In genomic region chr3:58299839-58300516, GRCh38 we compare ENCODE assay signal across 8 cellular contexts. TPM values are rescaled to one million over a fixed set of nuclear protein-coding genes. Genes with fewer than 3 reads are reported as not detected.
DNase-seq lines count a peak whose midpoint lies in the region; ATAC-seq, FAIRE-seq and TF ChIP-seq lines count a peak whose summit lies in the region.

No MANE protein-coding gene starts in this region.

- H3K9me3 ChIP-seq in naive thymus-derived CD4-positive, alpha-beta T cell (ENCODE audit: control insufficient read depth in 2 of 3, low read length in 3 of 3) = no peaks in the 10 kb centered on the region

- TF ChIP-seq CTCF in chondrocyte (IDR thresholded peaks at IDR 0.05) = peak; percentile 93

- H3K36me3 ChIP-seq in naive thymus-derived CD4-positive, alpha-beta T cell (ENCODE audit: control insufficient read depth in 2 of 3, insufficient read depth in 3 of 3, low read length in 3 of 3) = no peaks in the 10 kb centered on the region

- peaks cover 2% of the 10 kb centered on the region for H3K36me3 Mint-ChIP-seq in chondrocyte (ENCODE audit: low read depth)
- peaks cover 0 to 6% (median 0%) of the 10 kb centered on the region in 5 donors for H3K36me3 Mint-ChIP-seq in naive thymus-derived CD4-positive, alpha-beta T cell

- ATAC-seq in naive thymus-derived CD4-positive, alpha-beta T cell = peak; percentile 38
- no peak for ATAC-seq in GM19452 (IDR thresholded peaks at IDR 0.05; ENCODE audit: unreplicated experiment)
- no peak for ATAC-seq in stimulated activated naive CD8-positive, alpha-beta T cell treated with anti-CD3 and anti-CD28 coated beads, Interleukin-15, Interleukin-2, amounts not matched to agents 100 U/mL and 50 U/mL, for 24 hours

- in situ Hi-C loops in KBM-7 (cut with MboI; ENCODE audit: low pct_unique_long_range_greater_than_20kb, low sequenced_read_pairs) = loop anchor here (10.0 to 25.0 kb wide), 2 partner anchors 115 to 237 kb away; partner anchors contain the start of gene ACOX2

- no peak overlapping the region for H3K4me3 Mint-ChIP-seq in chondrocyte (ENCODE audit: unreplicated experiment)
- H3K4me3 Mint-ChIP-seq in naive thymus-derived CD4-positive, alpha-beta T cell = no peak overlapping the region

- DNase-seq in CD1c-positive myeloid dendritic cell (ENCODE audit: extremely low spot score) (peak; percentile 40), KBM-7 (peak; percentile 24), chondrocyte (ENCODE audit: low spot score) (no peak), HEK293T (ENCODE audit: extremely low spot score) (no peak), H54 (ENCODE audit: insufficient read length, low spot score) (no peak)
- no peak for DNase-seq in naive thymus-derived CD4-positive, alpha-beta T cell
- no peak for DNase-seq in stimulated activated naive CD8-positive, alpha-beta T cell treated with anti-CD3 and anti-CD28 coated beads, Interleukin-15, Interleukin-2, amounts not matched to agents 100 U/mL and 50 U/mL, for 24 hours

- no peaks in the 10 kb centered on the region for H3K27me3 ChIP-seq in naive thymus-derived CD4-positive, alpha-beta T cell (ENCODE audit: control insufficient read depth in 2 of 2, insufficient read depth in 2 of 2, low read length in 2 of 2)

- intact Hi-C loops in naive thymus-derived CD4-positive, alpha-beta T cell (cut with micrococcal nuclease) = loop anchor here (1.0 kb wide), 1 partner anchor 113 kb away; no protein-coding TSS in a partner anchor

- H3K27me3 Mint-ChIP-seq in chondrocyte (ENCODE audit: low read depth) = peaks cover 8% of the 10 kb centered on the region
- H3K27me3 Mint-ChIP-seq in naive thymus-derived CD4-positive, alpha-beta T cell = peaks cover 20 to 28% (median 25%) of the 10 kb centered on the region in 5 donors

- no peaks in the 10 kb centered on the region for H3K4me1 Mint-ChIP-seq in chondrocyte (ENCODE audit: low read depth)
- H3K4me1 Mint-ChIP-seq in naive thymus-derived CD4-positive, alpha-beta T cell = peaks cover 0 to 1% (median 0%) of the 10 kb centered on the region in 7 donors

- CTCF ChIA-PET in naive thymus-derived CD4-positive, alpha-beta T cell (lab: Charles Lee) = interaction anchor here (0.6 to 1.4 kb wide), 2 partner anchors 112 to 196 kb away, joined by 3 to 5 read pairs; no protein-coding TSS in a partner anchor
- CTCF ChIA-PET in HEK293T (lab: Yijun Ruan, JAX) = interaction anchor here (0.6 to 3.0 kb wide), 7 partner anchors 34 to 185 kb away, joined by 3 to 14 read pairs (median 3); no protein-coding TSS in a partner anchor

- peaks cover 4% of the 10 kb centered on the region for H3K9me3 Mint-ChIP-seq in chondrocyte (ENCODE audit: low read depth)
- H3K9me3 Mint-ChIP-seq in naive thymus-derived CD4-positive, alpha-beta T cell = peaks cover 0 to 12% (median 4%) of the 10 kb centered on the region in 11 donors

- no peak overlapping the region for H3K4me3 ChIP-seq in naive thymus-derived CD4-positive, alpha-beta T cell (ENCODE audit: low read length)

- POLR2A ChIA-PET in naive thymus-derived CD4-positive, alpha-beta T cell (lab: Charles Lee) = no interaction called here
- POLR2A ChIA-PET in HEK293T (lab: Yijun Ruan, JAX) = no interaction called here

- no peak overlapping the region for H3K27ac ChIP-seq in naive thymus-derived CD4-positive, alpha-beta T cell (ENCODE audit: low read depth, low read length)

- no peaks in the 10 kb centered on the region for H3K4me1 ChIP-seq in naive thymus-derived CD4-positive, alpha-beta T cell (ENCODE audit: control insufficient read depth in 2 of 2, insufficient read depth in 2 of 2, low read length in 2 of 2)

- no peak for FAIRE-seq in H54 (lab: Jason Lieb, UNC)

- no peak overlapping the region for H3K27ac Mint-ChIP-seq in chondrocyte (ENCODE audit: unreplicated experiment)
- no peak overlapping the region for H3K27ac Mint-ChIP-seq in naive thymus-derived CD4-positive, alpha-beta T cell

- TF ChIP-seq POLR2A in H54 (IDR thresholded peaks at IDR 0.05; ENCODE audit: low read depth, low read length) = no peak

TF ChIP-seq in HEK293T, 16 proteins besides CTCF, POLR2A, EP300 and RAD21:
- TF ChIP-seq NFRKB (IDR thresholded peaks at IDR 0.05) = no peak
- no peak for TF ChIP-seq FOXK2 (IDR thresholded peaks at IDR 0.05)
- TF ChIP-seq BHLHE40 (IDR thresholded peaks at IDR 0.05; ENCODE audit: borderline replicate concordance) = no peak
- no peak for TF ChIP-seq TARDBP (IDR thresholded peaks at IDR 0.05)
- no peak for TF ChIP-seq LEF1 (IDR thresholded peaks at IDR 0.05; ENCODE audit: borderline replicate concordance)
- no peak for TF ChIP-seq ZNF384 (IDR thresholded peaks at IDR 0.05)
- TF ChIP-seq PKNOX1 (IDR thresholded peaks at IDR 0.05) = no peak
TF ChIP-seq in HEK293T: peak in this region for 0.

RNA-seq across cellular contexts. Expression of gene RPP14, which starts 6.1 kb away (rescaled TPM):
- 11.2 to 16.0 TPM (median 14.2 TPM) in 3 replicates for total RNA-seq in chondrocyte
- total RNA-seq in naive thymus-derived CD4-positive, alpha-beta T cell = 10 to 100 TPM; 14.8 to 21.6 (median 17.6) TPM
- 1 to 10 TPM; 6.8 to 7.1 TPM for polyA plus RNA-seq in naive thymus-derived CD4-positive, alpha-beta T cell

RNA-seq across cellular contexts. Expression of gene HTD2, which starts 6.3 kb away (rescaled TPM):
- total RNA-seq in chondrocyte = 5.0 to 10.9 TPM (median 7.2 TPM) in 3 replicates
- 10 to 100 TPM in 2 of 5 experiments, 1 to 10 TPM in 3; 4.5 to 10.6 (median 9.2) TPM for total RNA-seq in naive thymus-derived CD4-positive, alpha-beta T cell
- polyA plus RNA-seq in naive thymus-derived CD4-positive, alpha-beta T cell = 10 to 100 TPM; 25.7 to 35.8 TPM

RNA-seq across cellular contexts. Expression of gene PXK, which starts 32.7 kb away (rescaled TPM):
- 30.2 to 32.0 TPM (median 31.4 TPM) in 3 replicates for total RNA-seq in chondrocyte
- total RNA-seq in naive thymus-derived CD4-positive, alpha-beta T cell = 10 to 100 TPM; 17.3 to 38.9 (median 22.3) TPM
- 10 to 100 TPM; 23.1 to 26.3 TPM for polyA plus RNA-seq in naive thymus-derived CD4-positive, alpha-beta T cell

Comparison
In these comparisons a context has a peak if more than half of its experiments do, and no peak if none do; other contexts are left out.
1. DNase-seq: peak in CD1c-positive myeloid dendritic cell (single experiment) and KBM-7 (single experiment); none in chondrocyte (single experiment), naive thymus-derived CD4-positive, alpha-beta T cell (0 of 9), HEK293T (single experiment), H54 (single experiment) and stimulated activated naive CD8-positive, alpha-beta T cell treated with anti-CD3 and anti-CD28 coated beads, Interleukin-15, Interleukin-2, amounts not matched to agents 100 U/mL and 50 U/mL, for 24 hours (single experiment).